ENCODE assay signal across 9 cellular contexts in genomic region chr17:56699186-56699895, GRCh38.
DNase-seq lines count a peak whose midpoint lies in the region; ATAC-seq and TF ChIP-seq lines count a peak whose summit lies in the region.
"Had no signal": no experiment of that assay in that cellular context is flagged by ENCODE, and none has a peak within 500 bp of the region (broad histone marks: within the 10 kb centered on the region; RNA-seq: fewer than 3 reads in every experiment).

No MANE protein-coding gene starts in this region.

- H3K4me3 Mint-ChIP-seq in mesothelial cell of epicardium = peak overlapping the region; percentile 8
- no peak overlapping the region for H3K4me3 Mint-ChIP-seq in activated T-cell treated with anti-CD3 and anti-CD28 coated beads, Interleukin-2, amount 50 U/mL, for 72 hours
- no peak overlapping the region for H3K4me3 Mint-ChIP-seq in activated CD4-positive, alpha-beta T cell treated with anti-CD3 and anti-CD28 coated beads, Interleukin-2, amount 10 ng/mL, durations not matched to agents 24 days and 14 days

- no peak overlapping the region for H3K27ac ChIP-seq in effector memory CD4-positive, alpha-beta T cell (ENCODE audit: insufficient read depth, low read length, poor library complexity, severe bottlenecking)

- H3K27ac Mint-ChIP-seq in mesothelial cell of epicardium = peak overlapping the region; percentile 95
- H3K27ac Mint-ChIP-seq in activated T-cell treated with anti-CD3 and anti-CD28 coated beads, Interleukin-2, amount 50 U/mL, for 72 hours = no peak overlapping the region
- H3K27ac Mint-ChIP-seq in activated CD4-positive, alpha-beta T cell treated with anti-CD3 and anti-CD28 coated beads, Interleukin-2, amount 10 ng/mL, durations not matched to agents 24 days and 14 days = no peak overlapping the region

- H3K27me3 ChIP-seq in effector memory CD4-positive, alpha-beta T cell (replicated peaks; ENCODE audit: control insufficient read depth, insufficient read depth, low read length, poor library complexity, severe bottlenecking) = no peaks in the 10 kb centered on the region

- H3K36me3 ChIP-seq in effector memory CD4-positive, alpha-beta T cell (ENCODE audit: control insufficient read depth, insufficient read depth, low read length) = no peaks in the 10 kb centered on the region

- intact Hi-C loops in activated CD4-positive, alpha-beta T cell treated with anti-CD3 and anti-CD28 coated beads, Interleukin-2, amount 10 ng/mL, durations not matched to agents 24 days and 14 days (cut with micrococcal nuclease) = no loop called here

- no peaks in the 10 kb centered on the region for H3K36me3 Mint-ChIP-seq in mesothelial cell of epicardium
- H3K36me3 Mint-ChIP-seq in activated T-cell treated with anti-CD3 and anti-CD28 coated beads, Interleukin-2, amount 50 U/mL, for 72 hours (ENCODE audit: insufficient read depth in 2 of 2) = no peaks in the 10 kb centered on the region
- no peaks in the 10 kb centered on the region for H3K36me3 Mint-ChIP-seq in activated CD4-positive, alpha-beta T cell treated with anti-CD3 and anti-CD28 coated beads, Interleukin-2, amount 10 ng/mL, durations not matched to agents 24 days and 14 days (ENCODE audit: low read depth)

- H3K9me3 Mint-ChIP-seq in mesothelial cell of epicardium = no peaks in the 10 kb centered on the region
- no peaks in the 10 kb centered on the region for H3K9me3 Mint-ChIP-seq in activated T-cell treated with anti-CD3 and anti-CD28 coated beads, Interleukin-2, amount 50 U/mL, for 72 hours
- H3K9me3 Mint-ChIP-seq in activated CD4-positive, alpha-beta T cell treated with anti-CD3 and anti-CD28 coated beads, Interleukin-2, amount 10 ng/mL, durations not matched to agents 24 days and 14 days = no peaks in the 10 kb centered on the region

- no peaks in the 10 kb centered on the region for H3K9me3 ChIP-seq in effector memory CD4-positive, alpha-beta T cell (ENCODE audit: control insufficient read depth, low read length)

- ATAC-seq in GM18909 (IDR thresholded peaks at IDR 0.05; ENCODE audit: poor library complexity, unreplicated experiment) = no peak
- ATAC-seq in activated T-cell treated with anti-CD3 and anti-CD28 coated beads, Interleukin-2, amount 50 U/mL, for 72 hours (replicated peaks in 1 of 2) = no peak

- no peak for TF ChIP-seq CTCF in mesothelial cell of epicardium (IDR thresholded peaks at IDR 0.05; ENCODE audit: unreplicated experiment)

- DNase-seq in AG08395 (ENCODE audit: low spot score) (peak; percentile 99), M059J (ENCODE audit: low read depth) (peak; percentile 100), ecto neural progenitor cell (ENCODE audit: low spot score) (peak; percentile 86), mesothelial cell of epicardium (ENCODE audit: low spot score in 2 of 2, unreplicated experiment in 2 of 2) (peak; percentile 77 to 83)
- no peak for DNase-seq in effector memory CD4-positive, alpha-beta T cell
- DNase-seq in activated T-cell treated with anti-CD3 and anti-CD28 coated beads, Interleukin-2, amount 50 U/mL, for 72 hours = no peak
- DNase-seq in activated CD4-positive, alpha-beta T cell treated with anti-CD3 and anti-CD28 coated beads, Interleukin-2, amount 10 ng/mL, durations not matched to agents 24 days and 14 days = no peak
- DNase-seq: OCI-M1 had no signal

- H3K4me3 ChIP-seq in effector memory CD4-positive, alpha-beta T cell (ENCODE audit: insufficient read depth, low read depth, low read length, poor library complexity, severe bottlenecking) = no peak overlapping the region

- peaks cover 33% of the 10 kb centered on the region for H3K27me3 Mint-ChIP-seq in mesothelial cell of epicardium (ENCODE audit: low read depth)
- H3K27me3 Mint-ChIP-seq in activated T-cell treated with anti-CD3 and anti-CD28 coated beads, Interleukin-2, amount 50 U/mL, for 72 hours (ENCODE audit: low read depth) = peaks cover 5% of the 10 kb centered on the region
- peaks cover 25% of the 10 kb centered on the region for H3K27me3 Mint-ChIP-seq in activated CD4-positive, alpha-beta T cell treated with anti-CD3 and anti-CD28 coated beads, Interleukin-2, amount 10 ng/mL, durations not matched to agents 24 days and 14 days

- H3K4me1 ChIP-seq in effector memory CD4-positive, alpha-beta T cell (ENCODE audit: control insufficient read depth, insufficient read depth, low read length, poor library complexity, severe bottlenecking) = no peaks in the 10 kb centered on the region

- peaks cover 29% of the 10 kb centered on the region for H3K4me1 Mint-ChIP-seq in mesothelial cell of epicardium
- no peaks in the 10 kb centered on the region for H3K4me1 Mint-ChIP-seq in activated T-cell treated with anti-CD3 and anti-CD28 coated beads, Interleukin-2, amount 50 U/mL, for 72 hours (ENCODE audit: low read depth)
- no peaks in the 10 kb centered on the region for H3K4me1 Mint-ChIP-seq in activated CD4-positive, alpha-beta T cell treated with anti-CD3 and anti-CD28 coated beads, Interleukin-2, amount 10 ng/mL, durations not matched to agents 24 days and 14 days

Comparison
In these comparisons a context has a peak if more than half of its experiments do, and no peak if none do; other contexts are left out.
1. DNase-seq: peak in AG08395 (single experiment), M059J (single experiment), ecto neural progenitor cell (single experiment) and mesothelial cell of epicardium (2 of 2); none in effector memory CD4-positive, alpha-beta T cell (0 of 3), activated T-cell treated with anti-CD3 and anti-CD28 coated beads, Interleukin-2, amount 50 U/mL, for 72 hours (0 of 2) and activated CD4-positive, alpha-beta T cell treated with anti-CD3 and anti-CD28 coated beads, Interleukin-2, amount 10 ng/mL, durations not matched to agents 24 days and 14 days (single experiment).